Comparison of ENCODE assay signal across 1 cellular context in the genomic region with DNA sequence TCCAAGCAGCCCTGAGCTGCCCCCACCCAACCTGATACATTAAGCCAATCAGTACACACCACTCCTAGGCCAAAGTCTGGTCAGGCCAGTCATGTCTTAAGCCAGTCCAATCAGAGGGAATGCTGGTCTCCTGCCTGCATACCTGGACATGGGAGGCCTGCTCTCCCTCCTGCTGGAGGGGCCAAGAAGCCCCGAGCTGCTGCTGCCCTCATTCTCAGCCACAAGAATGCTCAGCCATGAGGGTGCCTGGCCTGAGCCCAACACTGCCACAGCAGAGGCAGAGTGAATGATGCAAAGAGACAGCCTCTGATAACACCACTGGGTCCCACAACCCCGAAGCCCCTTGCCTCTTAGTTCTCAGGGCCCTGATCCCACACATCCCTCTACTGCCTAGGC.
TF ChIP-seq lines count a peak whose summit lies in the region.

No MANE protein-coding gene starts in this region.

TF ChIP-seq in HCT116, 20 proteins besides CTCF, POLR2A, EP300 and RAD21 (continued from another document):
- TF ChIP-seq, protein P1, sequence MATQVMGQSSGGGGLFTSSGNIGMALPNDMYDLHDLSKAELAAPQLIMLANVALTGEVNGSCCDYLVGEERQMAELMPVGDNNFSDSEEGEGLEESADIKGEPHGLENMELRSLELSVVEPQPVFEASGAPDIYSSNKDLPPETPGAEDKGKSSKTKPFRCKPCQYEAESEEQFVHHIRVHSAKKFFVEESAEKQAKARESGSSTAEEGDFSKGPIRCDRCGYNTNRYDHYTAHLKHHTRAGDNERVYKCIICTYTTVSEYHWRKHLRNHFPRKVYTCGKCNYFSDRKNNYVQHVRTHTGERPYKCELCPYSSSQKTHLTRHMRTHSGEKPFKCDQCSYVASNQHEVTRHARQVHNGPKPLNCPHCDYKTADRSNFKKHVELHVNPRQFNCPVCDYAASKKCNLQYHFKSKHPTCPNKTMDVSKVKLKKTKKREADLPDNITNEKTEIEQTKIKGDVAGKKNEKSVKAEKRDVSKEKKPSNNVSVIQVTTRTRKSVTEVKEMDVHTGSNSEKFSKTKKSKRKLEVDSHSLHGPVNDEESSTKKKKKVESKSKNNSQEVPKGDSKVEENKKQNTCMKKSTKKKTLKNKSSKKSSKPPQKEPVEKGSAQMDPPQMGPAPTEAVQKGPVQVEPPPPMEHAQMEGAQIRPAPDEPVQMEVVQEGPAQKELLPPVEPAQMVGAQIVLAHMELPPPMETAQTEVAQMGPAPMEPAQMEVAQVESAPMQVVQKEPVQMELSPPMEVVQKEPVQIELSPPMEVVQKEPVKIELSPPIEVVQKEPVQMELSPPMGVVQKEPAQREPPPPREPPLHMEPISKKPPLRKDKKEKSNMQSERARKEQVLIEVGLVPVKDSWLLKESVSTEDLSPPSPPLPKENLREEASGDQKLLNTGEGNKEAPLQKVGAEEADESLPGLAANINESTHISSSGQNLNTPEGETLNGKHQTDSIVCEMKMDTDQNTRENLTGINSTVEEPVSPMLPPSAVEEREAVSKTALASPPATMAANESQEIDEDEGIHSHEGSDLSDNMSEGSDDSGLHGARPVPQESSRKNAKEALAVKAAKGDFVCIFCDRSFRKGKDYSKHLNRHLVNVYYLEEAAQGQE (IDR thresholded peaks at IDR 0.05; ENCODE audit: low read depth): no peak
- TF ChIP-seq ELF1 (IDR thresholded peaks at IDR 0.05; ENCODE audit: borderline replicate concordance, low read depth) (no peak), SP1 (IDR thresholded peaks at IDR 0.05; ENCODE audit: low read depth) (no peak), ZFX (IDR thresholded peaks at IDR 0.05) (no peak), JUND (IDR thresholded peaks at IDR 0.05) (no peak), FOSL1 (IDR thresholded peaks at IDR 0.05; ENCODE audit: low read depth) (no peak), TCF7L2 (IDR thresholded peaks at IDR 0.05; ENCODE audit: borderline replicate concordance, extremely low read depth, insufficient read depth, insufficient read length) (no peak), POLR2AphosphoS5 (IDR thresholded peaks at IDR 0.05; ENCODE audit: low read depth, low read length) (no peak), EZH2phosphoT487 (IDR thresholded peaks at IDR 0.05; ENCODE audit: borderline replicate concordance) (no peak), EZH2 (IDR thresholded peaks at IDR 0.05) (no peak), SIN3A (IDR thresholded peaks at IDR 0.05; ENCODE audit: low read depth) (no peak), CEBPB (IDR thresholded peaks at IDR 0.05; ENCODE audit: low read depth) (no peak), SRF (IDR thresholded peaks at IDR 0.05; ENCODE audit: low read depth) (no peak)
- TF ChIP-seq, protein P2, sequence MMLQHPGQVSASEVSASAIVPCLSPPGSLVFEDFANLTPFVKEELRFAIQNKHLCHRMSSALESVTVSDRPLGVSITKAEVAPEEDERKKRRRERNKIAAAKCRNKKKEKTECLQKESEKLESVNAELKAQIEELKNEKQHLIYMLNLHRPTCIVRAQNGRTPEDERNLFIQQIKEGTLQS (IDR thresholded peaks at IDR 0.05): no peak
- TF ChIP-seq, protein P3, sequence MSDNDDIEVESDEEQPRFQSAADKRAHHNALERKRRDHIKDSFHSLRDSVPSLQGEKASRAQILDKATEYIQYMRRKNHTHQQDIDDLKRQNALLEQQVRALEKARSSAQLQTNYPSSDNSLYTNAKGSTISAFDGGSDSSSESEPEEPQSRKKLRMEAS (IDR thresholded peaks at IDR 0.05): no peak
